8 cellular contexts compared by ENCODE assay signal in genomic region chr19:6362024-6362344, GRCh38. TPM values are rescaled to one million over a fixed set of nuclear protein-coding genes. Genes with fewer than 3 reads are reported as not detected.
DNase-seq lines count a peak whose midpoint lies in the region; FAIRE-seq and TF ChIP-seq lines count a peak whose summit lies in the region.

No MANE protein-coding gene starts in this region.

- FAIRE-seq in D721Med (lab: Jason Lieb, UNC), result no peak

- TF ChIP-seq CTCF in kidney epithelial cell (IDR thresholded peaks at IDR 0.05; ENCODE audit: insufficient read depth, low read length, poor library complexity, severe bottlenecking) (no peak), testis (IDR thresholded peaks at IDR 0.05) (no peak), D721Med (IDR thresholded peaks at IDR 0.05; ENCODE audit: insufficient read depth, missing control alignments) (no peak)

- intact Hi-C loops in activated CD4-positive, alpha-beta T cell treated with anti-CD3 and anti-CD28 coated beads, Interleukin-2, amount 10 ng/mL, durations not matched to agents 24 days and 14 days (cut with micrococcal nuclease), result loop anchor here (2.0 kb wide), 1 partner anchor 99 kb away; no protein-coding TSS in a partner anchor
- intact Hi-C loops in testis (cut with DNase I; ENCODE audit: low total_unique reads), result no loop called here

- no peaks in the 10 kb centered on the region for H3K9me3 Mint-ChIP-seq in activated CD4-positive, alpha-beta T cell treated with anti-CD3 and anti-CD28 coated beads, Interleukin-2, amount 10 ng/mL, durations not matched to agents 24 days and 14 days
- no peaks in the 10 kb centered on the region for H3K9me3 Mint-ChIP-seq in activated naive CD8-positive, alpha-beta T cell treated with anti-CD3 and anti-CD28 coated beads for 36 hours

- H3K27me3 Mint-ChIP-seq in activated CD4-positive, alpha-beta T cell treated with anti-CD3 and anti-CD28 coated beads, Interleukin-2, amount 10 ng/mL, durations not matched to agents 24 days and 14 days, result no peaks in the 10 kb centered on the region
- no peaks in the 10 kb centered on the region for H3K27me3 Mint-ChIP-seq in activated naive CD8-positive, alpha-beta T cell treated with anti-CD3 and anti-CD28 coated beads for 36 hours

- 1 to 2% methylated on average over 7 of the region's 7 CpGs for WGBS in testis, 2 donors

- peak overlapping the region; percentile 89 for H3K27ac ChIP-seq in testis

- H3K4me1 ChIP-seq in testis, result peaks cover 9% of the 10 kb centered on the region

- peaks cover 17% of the 10 kb centered on the region for H3K4me1 Mint-ChIP-seq in activated CD4-positive, alpha-beta T cell treated with anti-CD3 and anti-CD28 coated beads, Interleukin-2, amount 10 ng/mL, durations not matched to agents 24 days and 14 days
- peaks cover 10% of the 10 kb centered on the region for H3K4me1 Mint-ChIP-seq in activated naive CD8-positive, alpha-beta T cell treated with anti-CD3 and anti-CD28 coated beads for 36 hours

- DNase-seq in activated CD4-positive, alpha-beta T cell treated with anti-CD3 and anti-CD28 coated beads, Interleukin-2, amount 10 ng/mL, durations not matched to agents 24 days and 14 days, result no peak
- DNase-seq in activated CD4-positive, alpha-beta T cell treated with anti-CD3 and anti-CD28 coated beads for 48 hours, result no peak
- no peak for DNase-seq in activated naive CD8-positive, alpha-beta T cell treated with anti-CD3 and anti-CD28 coated beads for 36 hours
- DNase-seq in kidney epithelial cell (ENCODE audit: low read depth) (no peak), testis (no peak), kidney glomerular epithelial cell (lab: John Stamatoyannopoulos, UW) (no peak), D721Med (ENCODE audit: insufficient read length, low spot score) (no peak), NCI-H128 (lab: John Stamatoyannopoulos, UW; ENCODE audit: unreplicated experiment) (no peak)

- H3K4me3 Mint-ChIP-seq in activated CD4-positive, alpha-beta T cell treated with anti-CD3 and anti-CD28 coated beads, Interleukin-2, amount 10 ng/mL, durations not matched to agents 24 days and 14 days, result peak overlapping the region; percentile 100
- peak overlapping the region; percentile 99 for H3K4me3 Mint-ChIP-seq in activated naive CD8-positive, alpha-beta T cell treated with anti-CD3 and anti-CD28 coated beads for 36 hours

- peaks cover 4% of the 10 kb centered on the region for H3K27me3 ChIP-seq in kidney epithelial cell (ENCODE audit: control insufficient read depth, insufficient read depth, low read length)
- no peaks in the 10 kb centered on the region for H3K27me3 ChIP-seq in testis

- peaks cover 1% of the 10 kb centered on the region for H3K36me3 ChIP-seq in kidney epithelial cell (ENCODE audit: control insufficient read depth, insufficient read depth, low read length)
- no peaks in the 10 kb centered on the region for H3K36me3 ChIP-seq in testis (ENCODE audit: low read depth, missing control alignments)

- H3K9me3 ChIP-seq in testis, result no peaks in the 10 kb centered on the region

- peaks cover 34% of the 10 kb centered on the region for H3K36me3 Mint-ChIP-seq in activated CD4-positive, alpha-beta T cell treated with anti-CD3 and anti-CD28 coated beads, Interleukin-2, amount 10 ng/mL, durations not matched to agents 24 days and 14 days (ENCODE audit: low read depth)
- H3K36me3 Mint-ChIP-seq in activated naive CD8-positive, alpha-beta T cell treated with anti-CD3 and anti-CD28 coated beads for 36 hours, result peaks cover 35% of the 10 kb centered on the region

- H3K4me3 ChIP-seq in kidney epithelial cell (ENCODE audit: low read depth, low read length) (peak overlapping the region; percentile 90), testis (peak overlapping the region; percentile 93)

- no peak for TF ChIP-seq POLR2A in testis (IDR thresholded peaks at IDR 0.05)

- peak overlapping the region; percentile 98 for H3K27ac Mint-ChIP-seq in activated CD4-positive, alpha-beta T cell treated with anti-CD3 and anti-CD28 coated beads, Interleukin-2, amount 10 ng/mL, durations not matched to agents 24 days and 14 days
- H3K27ac Mint-ChIP-seq in activated naive CD8-positive, alpha-beta T cell treated with anti-CD3 and anti-CD28 coated beads for 36 hours, result peak overlapping the region; percentile 96

RNA-seq across cellular contexts. Expression of gene CLPP, which starts 0.7 kb away (rescaled TPM):
- total RNA-seq in activated CD4-positive, alpha-beta T cell treated with anti-CD3 and anti-CD28 coated beads, Interleukin-2, amount 10 ng/mL, durations not matched to agents 24 days and 14 days, result 190 and 192 TPM in 2 replicates
- 100 to 1,000 TPM; 194 to 196 TPM for total RNA-seq in activated naive CD8-positive, alpha-beta T cell treated with anti-CD3 and anti-CD28 coated beads for 36 hours
- total RNA-seq in kidney epithelial cell (137 and 142 TPM in 2 replicates), testis (100 to 1,000 TPM in 1 of 2 donors, 10 to 100 TPM in 1; 52.1 to 101 TPM)
- polyA plus RNA-seq in testis (ENCODE audit: insufficient read depth, low read depth, low replicate concordance), result 113 TPM

RNA-seq across cellular contexts. Expression of gene ALKBH7, which starts 10.6 kb away (rescaled TPM):
- 23.9 and 25.0 TPM in 2 replicates for total RNA-seq in activated CD4-positive, alpha-beta T cell treated with anti-CD3 and anti-CD28 coated beads, Interleukin-2, amount 10 ng/mL, durations not matched to agents 24 days and 14 days
- total RNA-seq in activated naive CD8-positive, alpha-beta T cell treated with anti-CD3 and anti-CD28 coated beads for 36 hours, result 10 to 100 TPM; 26.7 to 29.6 TPM
- total RNA-seq in kidney epithelial cell (55.1 and 69.7 TPM in 2 replicates), testis (100 to 1,000 TPM; 243 to 524 TPM)
- polyA plus RNA-seq in testis (ENCODE audit: insufficient read depth, low read depth, low replicate concordance), result 608 TPM

RNA-seq across cellular contexts. Expression of gene PSPN, which starts 13.7 kb away (rescaled TPM):
- 1.5 and 1.8 TPM in 2 replicates for total RNA-seq in activated CD4-positive, alpha-beta T cell treated with anti-CD3 and anti-CD28 coated beads, Interleukin-2, amount 10 ng/mL, durations not matched to agents 24 days and 14 days
- total RNA-seq in activated naive CD8-positive, alpha-beta T cell treated with anti-CD3 and anti-CD28 coated beads for 36 hours, result 1 to 10 TPM in 1 of 2 experiments, under 1 TPM in 1; 0.92 to 1.2 TPM
- total RNA-seq in kidney epithelial cell (1.5 TPM in 2 replicates), testis (1 to 10 TPM; 2.9 to 5.1 TPM)
- polyA plus RNA-seq in testis (ENCODE audit: insufficient read depth, low read depth, low replicate concordance), result 1.1 TPM

RNA-seq across cellular contexts. Expression of gene ACER1, which starts 28.6 kb away (rescaled TPM):
- total RNA-seq in activated CD4-positive, alpha-beta T cell treated with anti-CD3 and anti-CD28 coated beads, Interleukin-2, amount 10 ng/mL, durations not matched to agents 24 days and 14 days, result 0.28 TPM in 1 of 2 replicates, not detected in the other
- total RNA-seq in activated naive CD8-positive, alpha-beta T cell treated with anti-CD3 and anti-CD28 coated beads for 36 hours, result not detected
- not detected in 2 replicates for total RNA-seq in kidney epithelial cell
- under 1 TPM; 0.39 to 0.99 TPM for total RNA-seq in testis
- polyA plus RNA-seq in testis (ENCODE audit: insufficient read depth, low read depth, low replicate concordance), result 1.0 TPM

RNA-seq across cellular contexts. Expression of gene GTF2F1, which starts 31.0 kb away (rescaled TPM):
- 60.7 and 63.5 TPM in 2 replicates for total RNA-seq in activated CD4-positive, alpha-beta T cell treated with anti-CD3 and anti-CD28 coated beads, Interleukin-2, amount 10 ng/mL, durations not matched to agents 24 days and 14 days
- 10 to 100 TPM; 72.2 to 72.7 TPM for total RNA-seq in activated naive CD8-positive, alpha-beta T cell treated with anti-CD3 and anti-CD28 coated beads for 36 hours
- total RNA-seq in kidney epithelial cell, result 48.7 and 51.3 TPM in 2 replicates
- total RNA-seq in testis, result 10 to 100 TPM; 78.1 to 81.1 TPM
- 122 TPM for polyA plus RNA-seq in testis (ENCODE audit: insufficient read depth, low read depth, low replicate concordance)
